In genomic region chr10:46527241-46527811, GRCh38 we compare ENCODE assay signal across 17 cellular contexts. TPM values are rescaled to one million over a fixed set of nuclear protein-coding genes. Genes with fewer than 3 reads are reported as not detected.
DNase-seq lines count a peak whose midpoint lies in the region; ATAC-seq, FAIRE-seq and TF ChIP-seq lines count a peak whose summit lies in the region.
"Had no signal": no experiment of that assay in that cellular context is flagged by ENCODE, and none has a peak within 500 bp of the region (broad histone marks: within the 10 kb centered on the region; RNA-seq: fewer than 3 reads in every experiment).

No MANE protein-coding gene starts in this region.

- POLR2A ChIA-PET in HEK293 (lab: Yijun Ruan, JAX) = interaction anchor here (0.7 kb wide), 1 partner anchor 33 kb away, joined by 9 read pairs; no protein-coding TSS in a partner anchor

- CTCF ChIA-PET in HEK293 (lab: Yijun Ruan, JAX) = interaction anchor here (0.6 to 1.2 kb wide), 3 partner anchors 9 to 1784 kb away, joined by 3 read pairs; no protein-coding TSS in a partner anchor

- no peak for FAIRE-seq in H54 (lab: Jason Lieb, UNC)

- TF ChIP-seq POLR2A in heart left ventricle (IDR thresholded peaks at IDR 0.05) = no peak
- no peak for TF ChIP-seq POLR2A in H54 (IDR thresholded peaks at IDR 0.05; ENCODE audit: low read depth, low read length)

- no peak for ATAC-seq in heart left ventricle
- ATAC-seq in psoas muscle = peak in 1 of 4 donors; percentile 8
- no peak for ATAC-seq in HG03460 (IDR thresholded peaks at IDR 0.05; ENCODE audit: unreplicated experiment)

- H3K36me3 ChIP-seq in HEK293 (ENCODE audit: control insufficient read depth in 2 of 2, insufficient read depth in 1 of 2, low read length in 2 of 2) = no peaks in the 10 kb centered on the region; a peak in 1 of 3 replicates
- no peaks in the 10 kb centered on the region for H3K36me3 ChIP-seq in heart left ventricle
- H3K36me3 ChIP-seq in psoas muscle (ENCODE audit: insufficient read depth in 1 of 2, low read depth in 1 of 2) = no peaks in the 10 kb centered on the region
- H3K36me3 ChIP-seq: cardiac muscle cell had no signal

- WGBS in heart left ventricle, 4 donors = 87 to 91% (median 88%) methylated on average over 12 of the region's 12 CpGs
- 83 to 89% (median 89%) methylated on average over 12 of the region's 12 CpGs for WGBS in psoas muscle, 3 donors

- no peak overlapping the region for H3K27ac ChIP-seq in HEK293 (ENCODE audit: extremely low read depth, low read depth, low read length)
- no peak overlapping the region for H3K27ac ChIP-seq in heart left ventricle
- no peak overlapping the region for H3K27ac ChIP-seq in psoas muscle
- H3K27ac ChIP-seq: 22Rv1, C4-2B, cardiac muscle cell had no signal

- peak; percentile 28 for DNase-seq in activated CD4-positive, CD25-positive, alpha-beta regulatory T cell treated with anti-CD3 and anti-CD28 coated beads, Interleukin-2, amount 50 U/mL, for 72 hours
- no peak for DNase-seq in activated CD4-positive, CD25-positive, alpha-beta regulatory T cell (lab: John Stamatoyannopoulos, UW)
- DNase-seq in heart left ventricle = peak in 3 of 5 donors; percentile 28 to 60 (median 34)
- DNase-seq in psoas muscle = peak; percentile 14 to 48
- DNase-seq in HuH-7 (ENCODE audit: low spot score) = no peak
- no peak for DNase-seq in H54 (ENCODE audit: insufficient read length, low spot score)
- DNase-seq: NCI-H1694, NCI-H446 treated with DMSO at 0.1 percent for 48 hours had no signal

- TF ChIP-seq CTCF in HEK293 (tag by site-specific recombination; IDR thresholded peaks at IDR 0.05) (no peak), heart left ventricle (IDR thresholded peaks at IDR 0.05) (no peak), psoas muscle (IDR thresholded peaks at IDR 0.05) (no peak)

- H3K4me1 ChIP-seq in HEK293 (ENCODE audit: control insufficient read depth, insufficient read depth, low read length) (no peaks in the 10 kb centered on the region), heart left ventricle (peaks cover 0 to 7% (median 0%) of the 10 kb centered on the region in 12 donors), psoas muscle (no peaks in the 10 kb centered on the region)

- intact Hi-C loops in heart left ventricle (cut with DNase I) = no loop called here
- intact Hi-C loops in psoas muscle (cut with DNase I) = no loop called here

- no peak overlapping the region for H3K4me3 ChIP-seq in HEK293 (ENCODE audit: low read depth, low read length)
- no peak overlapping the region for H3K4me3 ChIP-seq in heart left ventricle
- H3K4me3 ChIP-seq in psoas muscle = no peak overlapping the region
- H3K4me3 ChIP-seq: cardiac muscle cell had no signal

- H3K9me3 ChIP-seq in HEK293 (ENCODE audit: control insufficient read depth, insufficient read depth, low read depth, low read length) = no peaks in the 10 kb centered on the region
- H3K9me3 ChIP-seq in heart left ventricle = no peaks in the 10 kb centered on the region
- H3K9me3 ChIP-seq in psoas muscle = no peaks in the 10 kb centered on the region

- H3K27me3 ChIP-seq in heart left ventricle (peaks cover 0 to 19% (median 0%) of the 10 kb centered on the region in 9 donors), psoas muscle (ENCODE audit: insufficient read depth in 3 of 3, low read length in 2 of 3) (no peaks in the 10 kb centered on the region)
- H3K27me3 ChIP-seq: cardiac muscle cell had no signal

TF ChIP-seq in HEK293, 187 proteins besides CTCF, POLR2A, EP300 and RAD21:
- TF ChIP-seq ZNF449 (tag by site-specific recombination; IDR thresholded peaks at IDR 0.05) = no peak
- no peak for TF ChIP-seq ZNF2 (tag by site-specific recombination; IDR thresholded peaks at IDR 0.05)
- TF ChIP-seq ZNF223 (tag by site-specific recombination; IDR thresholded peaks at IDR 0.05) = no peak
- TF ChIP-seq ZNF621 (tag by site-specific recombination; IDR thresholded peaks at IDR 0.05) = peak; percentile 17; the same call in 1 of the 2 replicates
- TF ChIP-seq ZNF155 (tag by site-specific recombination; IDR thresholded peaks at IDR 0.05) = no peak
- peak; percentile 13 for TF ChIP-seq ZBTB26 (tag by site-specific recombination; optimal IDR thresholded peaks at IDR 0.05)
- TF ChIP-seq ZNF214 (tag by site-specific recombination; IDR thresholded peaks at IDR 0.05; ENCODE audit: borderline replicate concordance) = no peak
- no peak for TF ChIP-seq ZNF146 (tag by site-specific recombination; IDR thresholded peaks at IDR 0.05)
- TF ChIP-seq, protein P1, sequence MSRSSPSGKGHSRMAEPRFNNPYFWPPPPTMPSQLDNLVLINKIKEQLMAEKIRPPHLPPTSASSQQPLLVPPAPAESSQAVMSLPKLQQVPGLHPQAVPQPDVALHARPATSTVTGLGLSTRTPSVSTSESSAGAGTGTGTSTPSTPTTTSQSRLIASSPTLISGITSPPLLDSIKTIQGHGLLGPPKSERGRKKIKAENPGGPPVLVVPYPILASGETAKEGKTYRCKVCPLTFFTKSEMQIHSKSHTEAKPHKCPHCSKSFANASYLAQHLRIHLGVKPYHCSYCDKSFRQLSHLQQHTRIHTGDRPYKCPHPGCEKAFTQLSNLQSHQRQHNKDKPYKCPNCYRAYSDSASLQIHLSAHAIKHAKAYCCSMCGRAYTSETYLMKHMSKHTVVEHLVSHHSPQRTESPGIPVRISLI (tag by site-specific recombination; IDR thresholded peaks at IDR 0.05) = no peak
- TF ChIP-seq, protein P2, sequence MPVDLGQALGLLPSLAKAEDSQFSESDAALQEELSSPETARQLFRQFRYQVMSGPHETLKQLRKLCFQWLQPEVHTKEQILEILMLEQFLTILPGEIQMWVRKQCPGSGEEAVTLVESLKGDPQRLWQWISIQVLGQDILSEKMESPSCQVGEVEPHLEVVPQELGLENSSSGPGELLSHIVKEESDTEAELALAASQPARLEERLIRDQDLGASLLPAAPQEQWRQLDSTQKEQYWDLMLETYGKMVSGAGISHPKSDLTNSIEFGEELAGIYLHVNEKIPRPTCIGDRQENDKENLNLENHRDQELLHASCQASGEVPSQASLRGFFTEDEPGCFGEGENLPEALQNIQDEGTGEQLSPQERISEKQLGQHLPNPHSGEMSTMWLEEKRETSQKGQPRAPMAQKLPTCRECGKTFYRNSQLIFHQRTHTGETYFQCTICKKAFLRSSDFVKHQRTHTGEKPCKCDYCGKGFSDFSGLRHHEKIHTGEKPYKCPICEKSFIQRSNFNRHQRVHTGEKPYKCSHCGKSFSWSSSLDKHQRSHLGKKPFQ (tag by site-specific recombination; IDR thresholded peaks at IDR 0.05) = no peak
- no peak for TF ChIP-seq ZNF311 (tag by site-specific recombination; IDR thresholded peaks at IDR 0.05; ENCODE audit: borderline replicate concordance)

RNA-seq across cellular contexts. Expression of gene GPRIN2, which starts 29.1 kb away (rescaled TPM):
- total RNA-seq in heart left ventricle = under 1 TPM in 1 of 9 donors, not detected in 8; 0.50 TPM
- not detected for polyA plus RNA-seq in heart left ventricle
- not detected for total RNA-seq in psoas muscle
- not detected for polyA plus RNA-seq in psoas muscle
- total RNA-seq: activated CD8-positive, alpha-beta memory T cell treated with anti-CD3 and anti-CD28 coated beads for 36 hours; HT1080; MCF 10A; subcutaneous adipose tissue had no signal

RNA-seq across cellular contexts. Expression of gene SYT15, which starts 51.6 kb away (rescaled TPM):
- total RNA-seq in heart left ventricle (1 to 10 TPM; 1.0 to 5.2 (median 2.9) TPM), psoas muscle (1 to 10 TPM; 1.7 to 2.8 (median 2.5) TPM)
- polyA plus RNA-seq in heart left ventricle (1 to 10 TPM; 1.2 to 1.3 TPM), psoas muscle (under 1 TPM; 0.18 to 0.98 (median 0.80) TPM)

Comparison
In these comparisons a context has a peak if more than half of its experiments do, and no peak if none do; other contexts are left out.
1. DNase-seq: peak in activated CD4-positive, CD25-positive, alpha-beta regulatory T cell treated with anti-CD3 and anti-CD28 coated beads, Interleukin-2, amount 50 U/mL, for 72 hours (single experiment), heart left ventricle (3 of 5) and psoas muscle (2 of 2); none in activated CD4-positive, CD25-positive, alpha-beta regulatory T cell (0 of 4), HuH-7 (single experiment) and H54 (single experiment).